Comparison of ENCODE assay signal across 1 cellular context in the genomic region with DNA sequence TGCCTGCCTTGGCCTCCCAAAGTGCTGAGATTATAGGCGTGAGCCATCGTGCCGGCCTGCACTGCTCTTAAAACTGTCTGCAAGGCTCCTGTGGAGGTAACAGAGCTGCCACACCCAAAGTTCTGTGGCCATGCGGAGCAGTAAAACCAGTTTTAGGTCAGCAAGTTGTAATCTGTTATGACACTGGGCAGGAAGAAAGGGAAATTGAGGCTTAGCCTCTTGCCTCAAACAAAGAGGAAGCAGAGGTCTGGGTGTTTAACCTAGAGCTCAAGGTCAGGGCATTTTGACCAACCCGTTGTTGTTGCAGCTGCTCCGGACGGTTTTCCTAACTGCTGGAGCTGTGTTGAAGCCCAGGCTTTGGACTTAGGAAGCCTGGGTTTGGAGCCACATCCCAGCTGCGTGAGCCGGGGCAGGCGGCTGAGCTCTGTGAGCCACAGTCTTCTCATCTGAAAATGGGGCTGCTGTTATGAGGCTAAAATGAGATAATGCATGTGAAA.
TF ChIP-seq lines count a peak whose summit lies in the region.

No MANE protein-coding gene starts in this region.

TF ChIP-seq in HepG2, 621 proteins besides CTCF, POLR2A, EP300 and RAD21 (continued from another document):
- TF ChIP-seq ZNF407 (CRISPR knock-in tag; IDR thresholded peaks at IDR 0.05; ENCODE audit: not compliant biosample characterization) (no peak), ZNF44 (CRISPR knock-in tag; IDR thresholded peaks at IDR 0.05) (no peak; the same call in 1 of the 2 replicates), ZNF720 (CRISPR knock-in tag; IDR thresholded peaks at IDR 0.05) (no peak), RELA (CRISPR knock-in tag; IDR thresholded peaks at IDR 0.05) (no peak)
